In the genomic region with DNA sequence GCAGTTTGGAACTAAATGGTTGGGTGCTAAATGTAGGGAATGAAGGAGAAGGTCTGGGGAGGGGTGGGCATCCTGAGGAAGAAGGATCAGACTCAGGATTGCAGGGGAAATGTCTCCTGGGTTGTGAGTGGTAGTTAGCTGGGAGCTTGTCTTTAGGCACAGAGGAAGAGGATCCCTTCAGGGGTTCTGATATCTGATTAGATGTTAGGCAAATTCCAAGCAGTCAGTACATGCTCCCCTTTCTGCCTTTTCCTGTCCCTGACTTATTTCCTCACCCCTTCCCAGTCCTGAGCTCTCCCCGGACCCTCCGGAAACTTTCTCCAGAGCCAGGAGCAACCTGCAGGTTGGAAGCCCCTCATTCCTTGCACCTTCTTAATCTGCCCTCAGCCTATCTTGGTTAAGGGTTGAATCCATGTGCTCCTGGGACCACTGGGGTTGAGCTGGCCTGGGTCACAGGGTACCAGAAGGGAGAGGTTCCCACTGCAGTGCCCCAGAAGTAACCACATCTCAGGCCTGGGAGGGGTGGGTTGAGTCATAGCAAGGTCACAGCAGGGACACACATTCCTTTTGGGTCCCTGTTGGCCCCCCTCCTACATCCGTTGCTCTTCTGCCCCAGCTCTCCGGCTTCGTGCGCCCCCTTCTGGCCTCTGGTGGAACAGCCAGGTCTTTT, we compare ENCODE assay signal across 1 cellular context.
A peak's percentile ranks its signal among the peaks of the same experiment; 100 is the strongest.
TF ChIP-seq lines count a peak whose summit lies in the region.

No MANE protein-coding gene starts in this region.

TF ChIP-seq in SK-N-SH, 30 proteins besides CTCF, POLR2A, EP300 and RAD21 (continued from another document):
- TF ChIP-seq, protein P1, sequence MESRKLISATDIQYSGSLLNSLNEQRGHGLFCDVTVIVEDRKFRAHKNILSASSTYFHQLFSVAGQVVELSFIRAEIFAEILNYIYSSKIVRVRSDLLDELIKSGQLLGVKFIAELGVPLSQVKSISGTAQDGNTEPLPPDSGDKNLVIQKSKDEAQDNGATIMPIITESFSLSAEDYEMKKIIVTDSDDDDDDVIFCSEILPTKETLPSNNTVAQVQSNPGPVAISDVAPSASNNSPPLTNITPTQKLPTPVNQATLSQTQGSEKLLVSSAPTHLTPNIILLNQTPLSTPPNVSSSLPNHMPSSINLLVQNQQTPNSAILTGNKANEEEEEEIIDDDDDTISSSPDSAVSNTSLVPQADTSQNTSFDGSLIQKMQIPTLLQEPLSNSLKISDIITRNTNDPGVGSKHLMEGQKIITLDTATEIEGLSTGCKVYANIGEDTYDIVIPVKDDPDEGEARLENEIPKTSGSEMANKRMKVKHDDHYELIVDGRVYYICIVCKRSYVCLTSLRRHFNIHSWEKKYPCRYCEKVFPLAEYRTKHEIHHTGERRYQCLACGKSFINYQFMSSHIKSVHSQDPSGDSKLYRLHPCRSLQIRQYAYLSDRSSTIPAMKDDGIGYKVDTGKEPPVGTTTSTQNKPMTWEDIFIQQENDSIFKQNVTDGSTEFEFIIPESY (IDR thresholded peaks at IDR 0.05; ENCODE audit: borderline replicate concordance, low read depth), result no peak
- no peak for TF ChIP-seq FOXJ3 (CRISPR knock-in tag; IDR thresholded peaks at IDR 0.05)
- TF ChIP-seq JUND (IDR thresholded peaks at IDR 0.05), result peak; percentile 72
- TF ChIP-seq MEF2A (IDR thresholded peaks at IDR 0.05; ENCODE audit: borderline replicate concordance, low read depth), result no peak
- peak; percentile 59; the same call in 1 of the 2 replicates for TF ChIP-seq SIN3A (IDR thresholded peaks at IDR 0.05; ENCODE audit: borderline replicate concordance, low read depth, low read length)
- TF ChIP-seq, protein P2, sequence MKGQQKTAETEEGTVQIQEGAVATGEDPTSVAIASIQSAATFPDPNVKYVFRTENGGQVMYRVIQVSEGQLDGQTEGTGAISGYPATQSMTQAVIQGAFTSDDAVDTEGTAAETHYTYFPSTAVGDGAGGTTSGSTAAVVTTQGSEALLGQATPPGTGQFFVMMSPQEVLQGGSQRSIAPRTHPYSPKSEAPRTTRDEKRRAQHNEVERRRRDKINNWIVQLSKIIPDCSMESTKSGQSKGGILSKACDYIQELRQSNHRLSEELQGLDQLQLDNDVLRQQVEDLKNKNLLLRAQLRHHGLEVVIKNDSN (IDR thresholded peaks at IDR 0.05; ENCODE audit: borderline replicate concordance, low read depth), result no peak
- TF ChIP-seq TEAD4 (IDR thresholded peaks at IDR 0.05; ENCODE audit: borderline replicate concordance, insufficient read depth), result peak; percentile 37; the same call in 1 of the 2 replicates
- TF ChIP-seq NFIC (IDR thresholded peaks at IDR 0.05; ENCODE audit: borderline replicate concordance), result peak; percentile 71
- no peak for TF ChIP-seq NRF1 (IDR thresholded peaks at IDR 0.05; ENCODE audit: low read depth, low read length)
- TF ChIP-seq POLR2AphosphoS5 (IDR thresholded peaks at IDR 0.05; ENCODE audit: low read depth, low read length), result peak; percentile 38; the same call in 1 of the 2 replicates
- no peak; the same call in 1 of the 2 replicates for TF ChIP-seq GABPA (IDR thresholded peaks at IDR 0.05; ENCODE audit: low read depth)
- no peak for TF ChIP-seq ELF1 (IDR thresholded peaks at IDR 0.05)
- TF ChIP-seq, protein P3, sequence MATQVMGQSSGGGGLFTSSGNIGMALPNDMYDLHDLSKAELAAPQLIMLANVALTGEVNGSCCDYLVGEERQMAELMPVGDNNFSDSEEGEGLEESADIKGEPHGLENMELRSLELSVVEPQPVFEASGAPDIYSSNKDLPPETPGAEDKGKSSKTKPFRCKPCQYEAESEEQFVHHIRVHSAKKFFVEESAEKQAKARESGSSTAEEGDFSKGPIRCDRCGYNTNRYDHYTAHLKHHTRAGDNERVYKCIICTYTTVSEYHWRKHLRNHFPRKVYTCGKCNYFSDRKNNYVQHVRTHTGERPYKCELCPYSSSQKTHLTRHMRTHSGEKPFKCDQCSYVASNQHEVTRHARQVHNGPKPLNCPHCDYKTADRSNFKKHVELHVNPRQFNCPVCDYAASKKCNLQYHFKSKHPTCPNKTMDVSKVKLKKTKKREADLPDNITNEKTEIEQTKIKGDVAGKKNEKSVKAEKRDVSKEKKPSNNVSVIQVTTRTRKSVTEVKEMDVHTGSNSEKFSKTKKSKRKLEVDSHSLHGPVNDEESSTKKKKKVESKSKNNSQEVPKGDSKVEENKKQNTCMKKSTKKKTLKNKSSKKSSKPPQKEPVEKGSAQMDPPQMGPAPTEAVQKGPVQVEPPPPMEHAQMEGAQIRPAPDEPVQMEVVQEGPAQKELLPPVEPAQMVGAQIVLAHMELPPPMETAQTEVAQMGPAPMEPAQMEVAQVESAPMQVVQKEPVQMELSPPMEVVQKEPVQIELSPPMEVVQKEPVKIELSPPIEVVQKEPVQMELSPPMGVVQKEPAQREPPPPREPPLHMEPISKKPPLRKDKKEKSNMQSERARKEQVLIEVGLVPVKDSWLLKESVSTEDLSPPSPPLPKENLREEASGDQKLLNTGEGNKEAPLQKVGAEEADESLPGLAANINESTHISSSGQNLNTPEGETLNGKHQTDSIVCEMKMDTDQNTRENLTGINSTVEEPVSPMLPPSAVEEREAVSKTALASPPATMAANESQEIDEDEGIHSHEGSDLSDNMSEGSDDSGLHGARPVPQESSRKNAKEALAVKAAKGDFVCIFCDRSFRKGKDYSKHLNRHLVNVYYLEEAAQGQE (IDR thresholded peaks at IDR 0.05; ENCODE audit: low read depth, low read length), result peak; percentile 24; the same call in 1 of the 2 replicates
- TF ChIP-seq, protein P4, sequence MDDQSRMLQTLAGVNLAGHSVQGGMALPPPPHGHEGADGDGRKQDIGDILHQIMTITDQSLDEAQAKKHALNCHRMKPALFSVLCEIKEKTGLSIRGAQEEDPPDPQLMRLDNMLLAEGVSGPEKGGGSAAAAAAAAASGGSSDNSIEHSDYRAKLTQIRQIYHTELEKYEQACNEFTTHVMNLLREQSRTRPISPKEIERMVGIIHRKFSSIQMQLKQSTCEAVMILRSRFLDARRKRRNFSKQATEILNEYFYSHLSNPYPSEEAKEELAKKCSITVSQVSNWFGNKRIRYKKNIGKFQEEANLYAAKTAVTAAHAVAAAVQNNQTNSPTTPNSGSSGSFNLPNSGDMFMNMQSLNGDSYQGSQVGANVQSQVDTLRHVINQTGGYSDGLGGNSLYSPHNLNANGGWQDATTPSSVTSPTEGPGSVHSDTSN (IDR thresholded peaks at IDR 0.05), result no peak; the same call in 1 of the 2 replicates
- TF ChIP-seq YY1 (IDR thresholded peaks at IDR 0.05; ENCODE audit: low read depth), result no peak
- TF ChIP-seq, protein P5, sequence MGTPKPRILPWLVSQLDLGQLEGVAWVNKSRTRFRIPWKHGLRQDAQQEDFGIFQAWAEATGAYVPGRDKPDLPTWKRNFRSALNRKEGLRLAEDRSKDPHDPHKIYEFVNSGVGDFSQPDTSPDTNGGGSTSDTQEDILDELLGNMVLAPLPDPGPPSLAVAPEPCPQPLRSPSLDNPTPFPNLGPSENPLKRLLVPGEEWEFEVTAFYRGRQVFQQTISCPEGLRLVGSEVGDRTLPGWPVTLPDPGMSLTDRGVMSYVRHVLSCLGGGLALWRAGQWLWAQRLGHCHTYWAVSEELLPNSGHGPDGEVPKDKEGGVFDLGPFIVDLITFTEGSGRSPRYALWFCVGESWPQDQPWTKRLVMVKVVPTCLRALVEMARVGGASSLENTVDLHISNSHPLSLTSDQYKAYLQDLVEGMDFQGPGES (IDR thresholded peaks at IDR 0.05; ENCODE audit: low read depth, low read length), result no peak
- no peak for TF ChIP-seq FOXM1 (IDR thresholded peaks at IDR 0.05; ENCODE audit: low read depth)
- TF ChIP-seq CHD2 (IDR thresholded peaks at IDR 0.05; ENCODE audit: low read length, partially characterized antibody), result no peak
- no peak for TF ChIP-seq RFX5 (IDR thresholded peaks at IDR 0.05; ENCODE audit: low read length)
- no peak for TF ChIP-seq RCOR1 (IDR thresholded peaks at IDR 0.05; ENCODE audit: low read length)
- no peak for TF ChIP-seq EZH2phosphoT487 (IDR thresholded peaks at IDR 0.05; ENCODE audit: borderline replicate concordance, low read depth)
- TF ChIP-seq FOSL2 (IDR thresholded peaks at IDR 0.05; ENCODE audit: borderline replicate concordance, low read depth), result peak; percentile 89
- peak; percentile 100 for TF ChIP-seq RXRA (IDR thresholded peaks at IDR 0.05; ENCODE audit: borderline replicate concordance, low read depth)
